In the genomic region with DNA sequence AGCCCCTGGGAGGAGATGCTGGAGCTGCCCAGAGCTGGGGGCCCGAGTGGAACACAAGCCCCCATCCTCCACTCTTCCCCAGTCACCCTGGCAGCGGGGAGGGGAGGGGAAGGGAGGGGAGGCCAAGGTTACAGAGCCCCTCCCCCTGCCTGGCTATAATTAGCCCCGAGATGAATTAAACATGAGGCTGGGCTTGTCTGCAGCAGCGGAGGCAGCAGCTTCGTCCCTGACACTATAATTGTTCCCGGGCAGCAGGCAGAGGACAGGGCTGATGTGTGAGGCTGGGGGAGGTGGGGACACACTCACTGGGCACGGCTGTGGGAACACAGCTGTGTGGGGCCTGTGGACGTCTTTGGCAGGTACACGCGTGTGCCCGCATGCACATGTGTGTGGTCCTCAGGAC, we compare ENCODE assay signal across 16 cellular contexts. TPM values are rescaled to one million over a fixed set of nuclear protein-coding genes. Genes with fewer than 3 reads are reported as not detected.
DNase-seq lines count a peak whose midpoint lies in the region; ATAC-seq, FAIRE-seq and TF ChIP-seq lines count a peak whose summit lies in the region.
"Had no signal": no experiment of that assay in that cellular context is flagged by ENCODE, and none has a peak within 500 bp of the region (broad histone marks: within the 10 kb centered on the region; RNA-seq: fewer than 3 reads in every experiment).

No MANE protein-coding gene starts in this region.

- TF ChIP-seq CTCF in H9 (conservative IDR thresholded peaks at IDR 0.05) (no peak), brain (conservative IDR thresholded peaks at IDR 0.05) (no peak), kidney (IDR thresholded peaks at IDR 0.05; ENCODE audit: borderline replicate concordance, extremely low read depth, insufficient read depth) (no peak)

- H3K4ac ChIP-seq in H9 (ENCODE audit: low read depth, low read length), result no peak overlapping the region

- intact Hi-C loops in kidney (cut with DNase I), result no loop called here

- H3K4me3 Mint-ChIP-seq in H9 (peak overlapping the region in 1 of 2 experiments; percentile 51; a peak in 1 of 5 replicates), brain (peak overlapping the region in 3 of 5 experiments; percentile 38 to 64 (median 49))
- H3K4me3 Mint-ChIP-seq: immature natural killer cell; stimulated activated naive B cell treated with anti-CD40 and anti-IgM and Interleukin-4, amounts not matched to agents 10 μg/mL and 1 μg/mL and 100 μg/mL, for 72 hours had no signal

- no peak overlapping the region for H3K9ac ChIP-seq in H9 (ENCODE audit: extremely low read depth, insufficient read length, low read length)
- H3K9ac ChIP-seq in kidney (ENCODE audit: low read length in 2 of 2), result peak overlapping the region in 1 of 2 donors; percentile 40

- H3K23me2 ChIP-seq in H9 (ENCODE audit: insufficient read length, low read depth, low read length, poor library complexity, severe bottlenecking), result no peaks in the 10 kb centered on the region

- H3K27me3 ChIP-seq in H9 (ENCODE audit: insufficient read depth, low read length), result no peaks in the 10 kb centered on the region

- H3K56ac ChIP-seq in H9 (ENCODE audit: insufficient read length, low read depth, low read length), result no peak overlapping the region

- H2BK20ac ChIP-seq in H9 (ENCODE audit: low read depth, low read length, poor library complexity, severe bottlenecking), result no peak overlapping the region

- no peaks in the 10 kb centered on the region for H3K79me1 ChIP-seq in H9 (ENCODE audit: insufficient read depth, low read depth, low read length, poor library complexity, severe bottlenecking)

- H2AK5ac ChIP-seq in H9 (ENCODE audit: insufficient read length, low read length), result no peak overlapping the region

- H3T11ph ChIP-seq in H9 (ENCODE audit: low read length), result no peak overlapping the region

- no peak overlapping the region for H2BK12ac ChIP-seq in H9 (ENCODE audit: insufficient read length, low read depth, low read length)

- H2BK120ac ChIP-seq in H9 (ENCODE audit: low read depth, low read length, poor library complexity, severe bottlenecking), result no peak overlapping the region

- no peak overlapping the region for H3K4me2 ChIP-seq in H9 (ENCODE audit: insufficient read depth, insufficient read length, low read length)

- WGBS in H9 (ENCODE audit: extremely low coverage, insufficient read length, low lambda C conversion rate), result no CpG with 5 or more reads among the region's 11 CpGs

- H3K27me3 Mint-ChIP-seq in H9 (ENCODE audit: low read depth), result peaks cover 57% of the 10 kb centered on the region
- no peaks in the 10 kb centered on the region for H3K27me3 Mint-ChIP-seq in brain

- H3K36me3 ChIP-seq in kidney (ENCODE audit: control insufficient read depth in 1 of 2, insufficient read depth in 2 of 2, low read length in 2 of 2), result no peaks in the 10 kb centered on the region

- H3K23ac ChIP-seq in H9 (ENCODE audit: insufficient read length, low read depth, low read length), result no peak overlapping the region

- FAIRE-seq in kidney (lab: Jason Lieb, UNC), result no peak

- H3K4me1 Mint-ChIP-seq in H9 (peaks cover 12 to 25% of the 10 kb centered on the region in 2 experiments), brain (peaks cover 55% of the 10 kb centered on the region)
- H3K4me1 Mint-ChIP-seq: immature natural killer cell; stimulated activated naive B cell treated with anti-CD40 and anti-IgM and Interleukin-4, amounts not matched to agents 10 μg/mL and 1 μg/mL and 100 μg/mL, for 72 hours had no signal

- no peaks in the 10 kb centered on the region for H3K79me2 ChIP-seq in H9 (ENCODE audit: insufficient read depth, low read length)

- H3K9me3 Mint-ChIP-seq in H9, result peaks cover 10 to 15% of the 10 kb centered on the region in 2 experiments
- H3K9me3 Mint-ChIP-seq in brain, result peaks cover 5 to 13% (median 11%) of the 10 kb centered on the region in 5 experiments

- H3K18ac ChIP-seq in H9 (ENCODE audit: insufficient read length, low read depth, low read length), result peak overlapping the region; percentile 47

- DNase-seq in Ammon's horn (ENCODE audit: low spot score) (peak; percentile 65), H9 (peak; percentile 72), kidney (no peak), HCEC 1CT (no peak), DMS153 (lab: John Stamatoyannopoulos, UW) (no peak), activated gamma-delta T cell (lab: John Stamatoyannopoulos, UW) (no peak)
- DNase-seq: DMS79; immature natural killer cell; Karpas-422; mucosa of descending colon; stimulated activated CD4-positive, alpha-beta T cell treated with anti-CD3 and anti-CD28 coated beads, Interleukin-4, amount 100 ng/mL, for 24 hours; stimulated activated naive B cell treated with anti-CD40 and anti-IgM and Interleukin-4, amounts not matched to agents 10 μg/mL and 1 μg/mL and 100 μg/mL, for 72 hours; T-helper 2 cell had no signal

- no peak overlapping the region for H4K5ac ChIP-seq in H9 (ENCODE audit: insufficient read length, low read depth, low read length)

- H3K27ac Mint-ChIP-seq in H9 (peak overlapping the region in 2 of 3 experiments; percentile 40 to 96; a peak in 2 of 7 replicates), brain (peak overlapping the region; percentile 84 to 98 (median 96))
- H3K27ac Mint-ChIP-seq: immature natural killer cell; stimulated activated naive B cell treated with anti-CD40 and anti-IgM and Interleukin-4, amounts not matched to agents 10 μg/mL and 1 μg/mL and 100 μg/mL, for 72 hours had no signal

- H3K36me3 Mint-ChIP-seq in H9 (ENCODE audit: insufficient read depth in 1 of 3, low read depth in 3 of 3) (peaks cover 5 to 8% (median 6%) of the 10 kb centered on the region in 3 experiments), brain (peaks cover 5% of the 10 kb centered on the region)

- H2BK15ac ChIP-seq in H9 (ENCODE audit: low read depth, low read length), result no peak overlapping the region

- H3K9me3 ChIP-seq in H9 (ENCODE audit: control insufficient read depth, low read depth, low read length) (peaks cover 6% of the 10 kb centered on the region), kidney (ENCODE audit: control insufficient read depth in 1 of 2, low read length in 2 of 2) (peaks cover 2 to 10% of the 10 kb centered on the region in 2 donors)

- H3K27ac ChIP-seq in H9 (ENCODE audit: insufficient read length, low read depth, low read length) (no peak overlapping the region), kidney (ENCODE audit: low read depth in 2 of 2, low read length in 2 of 2) (peak overlapping the region; percentile 87 to 91)

- no peak for ATAC-seq in GM18519 (IDR thresholded peaks at IDR 0.05; ENCODE audit: low FRiP score, unreplicated experiment)
- ATAC-seq: mucosa of descending colon; Panc1; stimulated activated naive B cell treated with anti-CD40 and anti-IgM and Interleukin-4, amounts not matched to agents 10 μg/mL and 1 μg/mL and 100 μg/mL, for 72 hours had no signal

- H4K20me1 ChIP-seq in H9 (ENCODE audit: control insufficient read depth, insufficient read depth, insufficient read length), result no peaks in the 10 kb centered on the region

- no peak overlapping the region for H2AFZ ChIP-seq in H9 (ENCODE audit: low read length)

- H2BK5ac ChIP-seq in H9 (ENCODE audit: insufficient read length, low read length), result no peak overlapping the region

- H4K91ac ChIP-seq in H9 (ENCODE audit: insufficient read length, low read depth, low read length), result no peak overlapping the region

- H3K14ac ChIP-seq in H9 (ENCODE audit: insufficient read depth, low read length), result peak overlapping the region; percentile 44

- no peak overlapping the region for H4K8ac ChIP-seq in H9 (replicated peaks; ENCODE audit: insufficient read length, low read depth, low read length)

- H3K4me1 ChIP-seq in H9 (ENCODE audit: insufficient read depth, low read length) (peaks cover 2% of the 10 kb centered on the region; the same call in 1 of the 2 replicates), kidney (ENCODE audit: control insufficient read depth in 1 of 2, insufficient read depth in 1 of 2, low read depth in 1 of 2, low read length in 2 of 2) (peaks cover 6 to 16% of the 10 kb centered on the region in 2 donors)

- no peak overlapping the region for H3K4me3 ChIP-seq in kidney (ENCODE audit: low read length in 2 of 2)
- H3K4me3 ChIP-seq: mucosa of descending colon had no signal

RNA-seq across cellular contexts. Expression of a gene that starts 28.3 kb away (rescaled TPM):
- total RNA-seq in H9 (2021), result 0.17 and 0.18 TPM in 2 replicates
- polyA plus RNA-seq in brain (ENCODE audit: insufficient read depth, low read depth, low replicate concordance), result 1.7 TPM
- total RNA-seq in kidney, result 0.94 TPM
- polyA plus RNA-seq in kidney (ENCODE audit: insufficient read depth, low read depth, low replicate concordance), result 2.2 TPM

Comparison
In these comparisons a context has a peak if more than half of its experiments do, and no peak if none do; other contexts are left out.
1. DNase-seq: peak in Ammon's horn (single experiment) and H9 (single experiment); none in kidney (single experiment), HCEC 1CT (single experiment), DMS153 (single experiment) and activated gamma-delta T cell (single experiment).